ENCODE assay signal across 22 cellular contexts in genomic region chr10:126433351-126433750, GRCh38. TPM values are rescaled to one million over a fixed set of nuclear protein-coding genes. Genes with fewer than 3 reads are reported as not detected.
DNase-seq lines count a peak whose midpoint lies in the region; ATAC-seq, FAIRE-seq and TF ChIP-seq lines count a peak whose summit lies in the region.
"Had no signal": no experiment of that assay in that cellular context is flagged by ENCODE, and none has a peak within 500 bp of the region (broad histone marks: within the 10 kb centered on the region; RNA-seq: fewer than 3 reads in every experiment).

No MANE protein-coding gene starts in this region.

- H2AFZ ChIP-seq in endothelial cell of umbilical vein (ENCODE audit: low read depth, low read length) (no peak overlapping the region), GM23338 (no peak overlapping the region)

- H3K9me3 Mint-ChIP-seq in T-cell (peaks cover 0 to 8% (median 0%) of the 10 kb centered on the region in 3 donors), GM23338 (no peaks in the 10 kb centered on the region)

- peaks cover 29% of the 10 kb centered on the region; the same call in 1 of the 2 replicates for H3K9me2 ChIP-seq in GM23338 (ENCODE audit: insufficient read depth)

- CTCF ChIA-PET in endothelial cell of umbilical vein (lab: Charles Lee), result no interaction called here
- CTCF ChIA-PET in T-cell (lab: Charles Lee), result no interaction called here

- intact Hi-C loops in endothelial cell of umbilical vein (cut with micrococcal nuclease), result no loop called here

- peak; percentile 65 for DNase-seq in activated effector memory CD4-positive, alpha-beta T cell treated with anti-CD3 and anti-CD28 coated beads, Interleukin-2, amount 50 U/mL, for 16 hours
- DNase-seq in activated effector memory CD4-positive, alpha-beta T cell treated with Interleukin-2 at 50 U/mL for 16 hours, result no peak
- DNase-seq in RCC 7860 (ENCODE audit: low spot score) (peak; percentile 66), endothelial cell of umbilical vein (ENCODE audit: low read depth, low spot score) (no peak), urothelium cell line (ENCODE audit: low spot score) (peak; percentile 61), ecto neural progenitor cell (ENCODE audit: low spot score) (no peak), T-cell (no peak), GM23338 (ENCODE audit: low spot score) (no peak)
- DNase-seq: activated gamma-delta T cell; foreskin melanocyte; NCI-H1048; NCI-H2081; NCI-H524 treated with DMSO at 0.1 percent for 48 hours; stimulated activated CD4-positive, alpha-beta T cell treated with anti-CD3 and anti-CD28 coated beads, Interleukin-12 subunit alpha, Interleukin-12 subunit beta, amount 100 ng/mL, for 4 hours; testis had no signal

- H3K36me3 ChIP-seq in endothelial cell of umbilical vein (ENCODE audit: control insufficient read depth in 2 of 2, extremely low read depth in 1 of 2, insufficient read depth in 2 of 2, low read length in 2 of 2), result no peaks in the 10 kb centered on the region
- H3K36me3 ChIP-seq in GM23338 (ENCODE audit: insufficient read depth), result no peaks in the 10 kb centered on the region
- H3K36me3 ChIP-seq: neutrophil had no signal

- no peaks in the 10 kb centered on the region for H3K9me3 ChIP-seq in endothelial cell of umbilical vein (replicated peaks; ENCODE audit: control insufficient read depth, insufficient read depth, low read length)
- H3K9me3 ChIP-seq: neutrophil, testis had no signal

- dilution Hi-C loops in endothelial cell of umbilical vein (cut with MboI; ENCODE audit: extremely low pct_ligation_motif_present, low sequenced_read_pairs), result no loop called here

- H3K27me3 ChIP-seq in endothelial cell of umbilical vein (ENCODE audit: control insufficient read depth in 2 of 2, insufficient read depth in 2 of 2, low read length in 2 of 2) (no peaks in the 10 kb centered on the region), GM23338 (ENCODE audit: insufficient read depth) (no peaks in the 10 kb centered on the region)
- H3K27me3 ChIP-seq: neutrophil, testis had no signal

- no peak overlapping the region for H3K9ac ChIP-seq in endothelial cell of umbilical vein (replicated peaks; ENCODE audit: extremely low read depth, insufficient read depth, low read length)

- POLR2A ChIA-PET in endothelial cell of umbilical vein (lab: Charles Lee) (no interaction called here), T-cell (lab: Charles Lee) (no interaction called here)

- H3K4me2 ChIP-seq in endothelial cell of umbilical vein (ENCODE audit: insufficient read depth, low read length), result no peak overlapping the region
- H3K4me2 ChIP-seq in GM23338, result no peak overlapping the region

- H3K27ac Mint-ChIP-seq in T-cell (peak overlapping the region in 1 of 2 donors; percentile 1), GM23338 (no peak overlapping the region)

- TF ChIP-seq POLR2A in endothelial cell of umbilical vein (IDR thresholded peaks at IDR 0.05; ENCODE audit: low read depth, low read length), result no peak

- TF ChIP-seq CTCF in endothelial cell of umbilical vein (IDR thresholded peaks at IDR 0.05; ENCODE audit: extremely low read depth in 1 of 2, insufficient read depth in 1 of 2, low read depth in 1 of 2, low read length in 2 of 2) (no peak), GM23338 (conservative IDR thresholded peaks at IDR 0.05; ENCODE audit: low read depth in 2 of 2) (no peak)

- H3K4me1 ChIP-seq in endothelial cell of umbilical vein (ENCODE audit: control insufficient read depth, extremely low read depth, insufficient read depth, low read length), result no peaks in the 10 kb centered on the region
- no peaks in the 10 kb centered on the region for H3K4me1 ChIP-seq in GM23338 (ENCODE audit: insufficient read depth)
- H3K4me1 ChIP-seq: testis had no signal

- no TSS peak for BruUV-seq in endothelial cell of umbilical vein (replicated peaks; lab: Mats Ljungman, UMichigan)

- no peaks in the 10 kb centered on the region for H3F3A ChIP-seq in GM23338 (replicated peaks; ENCODE audit: low read depth)

- peaks cover 0 to 6% (median 0%) of the 10 kb centered on the region in 3 donors for H3K4me1 Mint-ChIP-seq in T-cell
- no peaks in the 10 kb centered on the region for H3K4me1 Mint-ChIP-seq in GM23338

- no peaks in the 10 kb centered on the region for H3K79me2 ChIP-seq in endothelial cell of umbilical vein (ENCODE audit: control insufficient read depth, insufficient read depth, low read length)
- H3K79me2 ChIP-seq in GM23338 (replicated peaks; ENCODE audit: insufficient read depth), result no peaks in the 10 kb centered on the region

- no peaks in the 10 kb centered on the region for H3K27me3 Mint-ChIP-seq in T-cell
- H3K27me3 Mint-ChIP-seq in GM23338 (ENCODE audit: insufficient read depth, low read depth, poor library complexity), result peaks cover 2% of the 10 kb centered on the region

- H4K20me1 ChIP-seq in endothelial cell of umbilical vein (replicated peaks; ENCODE audit: control insufficient read depth, extremely low read depth, insufficient read depth, low read length) (no peaks in the 10 kb centered on the region), GM23338 (replicated peaks; ENCODE audit: insufficient read depth) (no peaks in the 10 kb centered on the region)

- H3K4me3 Mint-ChIP-seq in T-cell (no peak overlapping the region), GM23338 (no peak overlapping the region)

- FAIRE-seq in RCC 7860 (lab: Jason Lieb, UNC) (peak; percentile 74), endothelial cell of umbilical vein (lab: Jason Lieb, UNC) (no peak), urothelium cell line (lab: Jason Lieb, UNC) (peak; percentile 30)
- FAIRE-seq: colon, H1, K562 had no signal

- H3K36me3 Mint-ChIP-seq in T-cell (no peaks in the 10 kb centered on the region), GM23338 (ENCODE audit: low read depth) (no peaks in the 10 kb centered on the region)

- H3K27ac ChIP-seq in endothelial cell of umbilical vein (ENCODE audit: insufficient read depth, low read depth, low read length), result no peak overlapping the region
- no peak overlapping the region for H3K27ac ChIP-seq in GM23338 (ENCODE audit: low read depth)
- H3K27ac ChIP-seq: C4-2B, HL-60, neutrophil, testis had no signal

- H3K9me1 ChIP-seq in endothelial cell of umbilical vein (replicated peaks; ENCODE audit: control insufficient read depth, extremely low read depth, insufficient read depth, low read length), result no peaks in the 10 kb centered on the region

- no peak overlapping the region for H3K4me3 ChIP-seq in endothelial cell of umbilical vein (replicated peaks in 1 of 3; ENCODE audit: insufficient read depth in 1 of 3, low read depth in 1 of 3, low read length in 3 of 3)
- H3K4me3 ChIP-seq in GM23338, result no peak overlapping the region
- H3K4me3 ChIP-seq: K562, testis had no signal

- ATAC-seq in T-cell (replicated peaks in 1 of 4), result no peak
- no peak for ATAC-seq in GM23338
- ATAC-seq: K562, left lobe of liver had no signal

TF ChIP-seq in endothelial cell of umbilical vein, 7 proteins besides CTCF, POLR2A, EP300 and RAD21:
- peak; percentile 12 for TF ChIP-seq JUN (IDR thresholded peaks at IDR 0.05; ENCODE audit: borderline replicate concordance, insufficient read depth, insufficient read length, low read depth)
- no peak for TF ChIP-seq EZH2 (IDR thresholded peaks at IDR 0.05; ENCODE audit: borderline replicate concordance, low read depth, low read length, severe bottlenecking)

RNA-seq across cellular contexts. Expression of gene ADAM12, which starts 45.1 kb away (rescaled TPM):
- 0.33 and 0.37 TPM in 2 replicates for total RNA-seq in endothelial cell of umbilical vein
- polyA plus RNA-seq in endothelial cell of umbilical vein, result 0.22 and 0.27 TPM in 2 replicates
- 0.18 and 0.22 TPM in 2 replicates for polyA plus RNA-seq in endothelial cell of umbilical vein (2011; cell fraction: cytosol; rRNA removed)
- 0.52 and 0.57 TPM in 2 replicates for polyA plus RNA-seq in endothelial cell of umbilical vein (2011; cell fraction: nucleus; rRNA removed)
- 0.23 and 0.41 TPM in 2 replicates for polyA plus RNA-seq in endothelial cell of umbilical vein (2012)
- 0.34 and 0.96 TPM in 2 replicates for polyA minus RNA-seq in endothelial cell of umbilical vein
- polyA minus RNA-seq in endothelial cell of umbilical vein (2011; cell fraction: cytosol; rRNA and poly(A)+ RNA removed), result 5.3 TPM
- 0.34 and 0.43 TPM in 2 replicates for polyA minus RNA-seq in endothelial cell of umbilical vein (2011; cell fraction: nucleus; rRNA and poly(A)+ RNA removed)
- 1 to 10 TPM in 3 of 5 donors, under 1 TPM in 2; 0.35 to 5.7 (median 1.2) TPM for total RNA-seq in T-cell
- 0.16 and 0.87 TPM in 2 replicates for total RNA-seq in GM23338 (2014; rRNA removed; shearing (Covaris generic))
- 0.13 TPM in 1 of 2 replicates, not detected in the other for polyA plus RNA-seq in GM23338 (2016; fragmentation: Nextera tagmentation; extraction: Ambion mirVana)
- total RNA-seq: K562, left lobe of liver had no signal
- polyA plus RNA-seq: K562 had no signal

Comparison
In these comparisons a context has a peak if more than half of its experiments do, and no peak if none do; other contexts are left out.
1. DNase-seq: peak in activated effector memory CD4-positive, alpha-beta T cell treated with anti-CD3 and anti-CD28 coated beads, Interleukin-2, amount 50 U/mL, for 16 hours (single experiment), RCC 7860 (single experiment) and urothelium cell line (single experiment); none in activated effector memory CD4-positive, alpha-beta T cell treated with Interleukin-2 at 50 U/mL for 16 hours (single experiment), endothelial cell of umbilical vein (single experiment), ecto neural progenitor cell (single experiment), T-cell (0 of 34) and GM23338 (single experiment).